In genomic region chr12:67268335-67268895, GRCh38 we compare ENCODE assay signal across 1 cellular context.
A peak's percentile ranks its signal among the peaks of the same experiment; 100 is the strongest.
TF ChIP-seq lines count a peak whose summit lies in the region.

No MANE protein-coding gene starts in this region.

TF ChIP-seq in K562, 482 proteins besides CTCF, POLR2A, EP300 and RAD21 (continued from another document and continues in another):
- TF ChIP-seq CLOCK (CRISPR knock-in tag; IDR thresholded peaks at IDR 0.05; ENCODE audit: borderline replicate concordance) (no peak), HNRNPH1 (optimal IDR thresholded peaks at IDR 0.05; ENCODE audit: low read depth, low read length) (no peak), ZNF143 (CRISPR knock-in tag; IDR thresholded peaks at IDR 0.05) (peak; percentile 90), RFX5 (IDR thresholded peaks at IDR 0.05; ENCODE audit: low read depth, low read length) (no peak), NEUROD1 (IDR thresholded peaks at IDR 0.05; ENCODE audit: borderline replicate concordance, low read depth, low read length, partially characterized antibody) (no peak), RBM39 (optimal IDR thresholded peaks at IDR 0.05; ENCODE audit: low read depth, low read length) (no peak), ID3 (CRISPR knock-in tag; IDR thresholded peaks at IDR 0.05) (no peak), ID3 (tag; IDR thresholded peaks at IDR 0.05) (no peak), NFYB (IDR thresholded peaks at IDR 0.05; ENCODE audit: extremely low read depth, insufficient read length) (peak; percentile 90), NFIX (CRISPR knock-in tag; IDR thresholded peaks at IDR 0.05; ENCODE audit: low read depth) (no peak), JUN (IDR thresholded peaks at IDR 0.05; ENCODE audit: borderline replicate concordance, low read depth, low read length) (peak; percentile 64; the same call in 1 of the 2 replicates), JUN (CRISPR knock-in tag; IDR thresholded peaks at IDR 0.05; ENCODE audit: borderline replicate concordance) (no peak), SIX5 (IDR thresholded peaks at IDR 0.05; ENCODE audit: borderline replicate concordance in 1 of 2, insufficient read depth in 1 of 2, low read depth in 1 of 2, low read length in 2 of 2) (peak; percentile 92 to 93), GABPA (tag; conservative IDR thresholded peaks at IDR 0.05; ENCODE audit: low read depth) (no peak), ASH1L (IDR thresholded peaks at IDR 0.05; ENCODE audit: borderline replicate concordance, low read depth, partially characterized antibody) (peak; percentile 89), ARID3B (CRISPR knock-in tag; IDR thresholded peaks at IDR 0.05; ENCODE audit: borderline replicate concordance) (0 out of 2 replicates have a peak, but pooled peaks have one; percentile 51), ZNF699 (CRISPR knock-in tag; IDR thresholded peaks at IDR 0.05; ENCODE audit: insufficient replicate concordance) (no peak), ESRRA (IDR thresholded peaks at IDR 0.05; ENCODE audit: borderline replicate concordance, low read depth) (peak; percentile 73; the same call in 1 of the 2 replicates), ARID3A (IDR thresholded peaks at IDR 0.05; ENCODE audit: borderline replicate concordance, low read depth, low read length) (no peak), CREB3 (tag; conservative IDR thresholded peaks at IDR 0.05; ENCODE audit: low read depth) (0 out of 2 replicates have a peak, but pooled peaks have one; percentile 50), CHD7 (IDR thresholded peaks at IDR 0.05; ENCODE audit: low read depth, low read length) (peak; percentile 53), ZNF395 (CRISPR knock-in tag; IDR thresholded peaks at IDR 0.05) (0 out of 2 replicates have a peak, but pooled peaks have one; percentile 81), ZBTB8A (IDR thresholded peaks at IDR 0.05; ENCODE audit: partially characterized antibody) (no peak), ETS1 (conservative IDR thresholded peaks at IDR 0.05; ENCODE audit: control insufficient read depth, low read depth, low read length) (peak; percentile 97), ZNF583 (CRISPR knock-in tag; IDR thresholded peaks at IDR 0.05) (no peak), ZBTB49 (CRISPR knock-in tag; IDR thresholded peaks at IDR 0.05; ENCODE audit: borderline replicate concordance) (no peak)
